ENCODE assay signal across 20 cellular contexts in the genomic region with DNA sequence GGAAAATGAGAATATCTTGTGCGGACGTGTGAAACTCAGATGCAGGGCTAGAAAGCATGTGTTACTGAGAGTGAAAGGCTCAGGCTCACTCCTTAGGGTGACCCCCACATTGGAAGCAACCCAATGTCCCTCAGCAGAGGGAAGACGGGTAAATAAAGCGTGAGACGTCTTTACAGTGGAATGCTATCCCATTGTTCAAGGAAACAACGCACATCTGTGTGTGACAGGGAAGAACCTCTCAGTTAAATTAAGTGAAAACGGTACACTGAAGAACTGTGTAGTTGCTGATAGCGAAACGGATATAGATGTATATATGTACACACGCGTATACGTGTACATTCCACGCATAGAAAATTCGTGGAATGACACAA. TPM values are rescaled to one million over a fixed set of nuclear protein-coding genes. Genes with fewer than 3 reads are reported as not detected.
"Had no signal": no experiment of that assay in that cellular context is flagged by ENCODE, and none has a peak within 500 bp of the region (broad histone marks: within the 10 kb centered on the region; RNA-seq: fewer than 3 reads in every experiment).

No MANE protein-coding gene starts in this region.

- H3K9me3 Mint-ChIP-seq: activated naive CD4-positive, alpha-beta T cell treated with anti-CD3 and anti-CD28 coated beads for 36 hours; central memory CD8-positive, alpha-beta T cell; effector memory CD8-positive, alpha-beta T cell; stimulated activated naive CD8-positive, alpha-beta T cell treated with anti-CD3 and anti-CD28 coated beads, Interleukin-15, Interleukin-2, amounts not matched to agents 100 ng/mL and 50 ng/mL, for 24 hours; T-cell had no signal

- H3K9me3 ChIP-seq: heart left ventricle, psoas muscle, testis had no signal

- H3K27me3 ChIP-seq: testis had no signal

- ATAC-seq: activated CD4-positive, alpha-beta T cell treated with anti-CD3 and anti-CD28 coated beads for 36 hours; activated CD8-positive, alpha-beta T cell treated with anti-CD3 and anti-CD28 coated beads, Interleukin-2, amount 10 ng/mL, durations not matched to agents 7 days and 5 days; effector memory CD8-positive, alpha-beta T cell; psoas muscle; T-cell had no signal

- H3K4me1 ChIP-seq: psoas muscle had no signal

- H3K27ac ChIP-seq: psoas muscle, SK-N-MC, testis, VCaP had no signal

- H3K4me1 Mint-ChIP-seq: activated CD4-positive, alpha-beta T cell treated with anti-CD3 and anti-CD28 coated beads for 36 hours; central memory CD8-positive, alpha-beta T cell; T-cell had no signal

- H3K36me3 Mint-ChIP-seq: T-cell had no signal

- H3K36me3 ChIP-seq: heart left ventricle had no signal

- H3K27ac Mint-ChIP-seq: activated CD4-positive, alpha-beta T cell treated with anti-CD3 and anti-CD28 coated beads for 36 hours; activated CD8-positive, alpha-beta T cell treated with anti-CD3 and anti-CD28 coated beads, Interleukin-2, amount 10 ng/mL, durations not matched to agents 7 days and 5 days; activated naive CD4-positive, alpha-beta T cell treated with anti-CD3 and anti-CD28 coated beads for 36 hours; effector memory CD8-positive, alpha-beta T cell; stimulated activated naive CD8-positive, alpha-beta T cell treated with anti-CD3 and anti-CD28 coated beads, Interleukin-15, Interleukin-2, amounts not matched to agents 100 ng/mL and 50 ng/mL, for 24 hours; T-cell had no signal

- H3K4me3 Mint-ChIP-seq: activated CD4-positive, alpha-beta T cell treated with anti-CD3 and anti-CD28 coated beads for 36 hours; activated CD8-positive, alpha-beta T cell treated with anti-CD3 and anti-CD28 coated beads, Interleukin-2, amount 10 ng/mL, durations not matched to agents 7 days and 5 days; activated naive CD4-positive, alpha-beta T cell treated with anti-CD3 and anti-CD28 coated beads for 36 hours; central memory CD8-positive, alpha-beta T cell; effector memory CD8-positive, alpha-beta T cell; stimulated activated naive CD8-positive, alpha-beta T cell treated with anti-CD3 and anti-CD28 coated beads, Interleukin-15, Interleukin-2, amounts not matched to agents 100 ng/mL and 50 ng/mL, for 24 hours; T-cell had no signal

- H3K4me3 ChIP-seq: heart left ventricle, psoas muscle, SK-N-MC had no signal

- DNase-seq: activated CD4-positive, alpha-beta T cell treated with anti-CD3 and anti-CD28 coated beads for 36 hours; activated CD8-positive, alpha-beta T cell treated with anti-CD3 and anti-CD28 coated beads, Interleukin-2, amount 10 ng/mL, durations not matched to agents 7 days and 5 days; activated naive CD4-positive, alpha-beta T cell treated with anti-CD3 and anti-CD28 coated beads for 36 hours; effector memory CD8-positive, alpha-beta T cell; foreskin fibroblast; heart left ventricle; islet precursor cell; mesenchymal stem cell; nucleus accumbens; psoas muscle; stimulated activated CD4-positive, alpha-beta T cell treated with anti-CD3 and anti-CD28 coated beads, Interleukin-4, amount 100 ng/mL, for 24 hours; T-cell; T1000; testis had no signal

RNA-seq across cellular contexts. Expression of a gene that starts 0.8 kb away (rescaled TPM):
- total RNA-seq: activated CD4-positive, alpha-beta T cell treated with anti-CD3 and anti-CD28 coated beads for 36 hours; activated CD8-positive, alpha-beta T cell treated with anti-CD3 and anti-CD28 coated beads, Interleukin-2, amount 10 ng/mL, durations not matched to agents 7 days and 5 days; activated naive CD4-positive, alpha-beta T cell treated with anti-CD3 and anti-CD28 coated beads for 36 hours; heart left ventricle had no signal

RNA-seq across cellular contexts. Expression of a gene that starts 19.5 kb away (rescaled TPM):
- total RNA-seq: activated CD4-positive, alpha-beta T cell treated with anti-CD3 and anti-CD28 coated beads for 36 hours; activated CD8-positive, alpha-beta T cell treated with anti-CD3 and anti-CD28 coated beads, Interleukin-2, amount 10 ng/mL, durations not matched to agents 7 days and 5 days; activated naive CD4-positive, alpha-beta T cell treated with anti-CD3 and anti-CD28 coated beads for 36 hours; heart left ventricle; left lobe of liver; psoas muscle; T-cell had no signal
- polyA plus RNA-seq: esophagus, heart left ventricle, psoas muscle had no signal
